1 cellular context compared by ENCODE assay signal in the genomic region with DNA sequence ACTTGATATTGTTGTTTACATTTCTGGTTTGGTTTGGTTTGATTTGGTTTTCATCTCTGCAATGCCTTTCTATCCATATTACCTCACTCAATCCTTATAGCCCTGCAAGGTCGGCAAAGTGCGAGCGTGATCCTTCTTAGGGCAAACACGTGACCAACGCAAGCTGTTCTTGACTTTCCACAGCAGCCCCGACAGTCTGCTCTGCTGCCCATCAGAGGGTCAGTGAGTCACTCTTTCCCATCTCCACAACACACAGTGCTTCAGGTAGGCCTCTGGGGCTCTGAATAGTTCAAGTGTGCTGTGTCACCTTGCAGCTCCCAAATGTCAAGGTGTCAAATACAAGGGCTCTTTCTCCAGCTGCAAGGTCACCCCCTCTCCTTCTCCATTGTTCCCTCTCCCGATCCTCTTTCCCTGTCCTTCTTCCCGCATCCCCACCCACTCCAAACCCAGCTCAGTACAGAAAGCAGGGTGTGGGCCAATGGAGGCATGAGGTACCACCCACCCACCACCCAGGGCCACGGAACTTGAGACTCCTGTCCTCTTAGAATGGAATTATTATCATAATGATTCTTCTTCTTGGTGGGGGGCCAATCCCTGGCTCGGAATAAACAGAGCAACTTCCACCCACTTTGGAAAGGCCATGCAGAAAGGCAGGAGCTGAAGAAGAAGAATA.
TF ChIP-seq lines count a peak whose summit lies in the region.

No MANE protein-coding gene starts in this region.

TF ChIP-seq in H1, 55 proteins besides CTCF, POLR2A, EP300 and RAD21:
- TF ChIP-seq CBX5 (IDR thresholded peaks at IDR 0.05; ENCODE audit: low read depth, low read length) (no peak), KDM4A (IDR thresholded peaks at IDR 0.05; ENCODE audit: low read depth, low read length, severe bottlenecking) (no peak), CTBP2 (IDR thresholded peaks at IDR 0.05; ENCODE audit: borderline replicate concordance, insufficient read depth, insufficient read length, low read length) (no peak), JUN (IDR thresholded peaks at IDR 0.05; ENCODE audit: low read depth, low read length) (no peak), SRF (IDR thresholded peaks at IDR 0.05; ENCODE audit: low read depth, low read length) (no peak), BRCA1 (IDR thresholded peaks at IDR 0.05; ENCODE audit: low read depth, low read length) (no peak), JUND (IDR thresholded peaks at IDR 0.05; ENCODE audit: low read length) (peak; percentile 77)
TF ChIP-seq in H1: peak in this region for 1.
